Comparison of ENCODE assay signal across 15 cellular contexts in the genomic region with DNA sequence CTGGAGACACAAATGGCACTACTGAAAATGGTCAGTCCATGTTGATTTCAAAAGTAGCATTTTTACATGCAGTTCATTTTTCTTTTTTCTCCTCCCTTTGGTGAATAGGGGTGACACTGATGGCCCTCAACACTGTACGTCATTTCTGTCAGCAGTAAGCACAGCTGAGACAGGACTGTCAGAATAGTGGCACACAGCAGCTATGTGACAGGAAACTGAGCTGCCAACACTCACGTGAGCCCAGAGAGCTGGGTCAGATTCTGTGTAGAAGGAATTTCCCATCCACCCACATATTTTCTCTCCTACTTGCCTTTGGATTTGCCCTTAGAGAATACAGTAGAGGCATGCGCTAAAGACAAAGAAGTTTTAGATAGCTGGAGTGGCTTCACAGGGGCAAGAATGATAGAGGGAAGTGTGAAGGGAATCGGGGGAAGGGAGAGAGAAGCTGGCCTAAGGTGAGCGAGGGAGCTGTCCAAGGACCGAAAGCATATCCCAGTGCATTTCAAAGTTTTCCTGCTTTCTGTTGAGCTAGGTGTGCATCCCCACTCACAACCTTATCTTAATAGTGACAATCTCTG.
A peak's percentile ranks its signal among the peaks of the same experiment; 100 is the strongest.
DNase-seq lines count a peak whose midpoint lies in the region; ATAC-seq, FAIRE-seq and TF ChIP-seq lines count a peak whose summit lies in the region.
"Had no signal": no experiment of that assay in that cellular context is flagged by ENCODE, and none has a peak within 500 bp of the region (broad histone marks: within the 10 kb centered on the region; RNA-seq: fewer than 3 reads in every experiment).

No MANE protein-coding gene starts in this region.

- no peaks in the 10 kb centered on the region for H3K9me3 Mint-ChIP-seq in endodermal cell

- intact Hi-C loops in Right ventricle myocardium inferior (cut with DNase I) (no loop called here), cardiac septum (cut with DNase I) (no loop called here), left ventricle myocardium inferior (cut with micrococcal nuclease) (no loop called here), pancreas (cut with DNase I) (no loop called here)

- TF ChIP-seq POLR2A in suprapubic skin (IDR thresholded peaks at IDR 0.05), result no peak

- H3K9me3 ChIP-seq in endodermal cell (ENCODE audit: control insufficient read depth, low read length) (no peaks in the 10 kb centered on the region), left ventricle myocardium inferior (replicated peaks) (no peaks in the 10 kb centered on the region), suprapubic skin (no peaks in the 10 kb centered on the region), pancreas (no peaks in the 10 kb centered on the region)

- DNase-seq in Right ventricle myocardium inferior (ENCODE audit: missing footprints), result no peak
- no peak for DNase-seq in cardiac septum (ENCODE audit: low spot score)
- peak; percentile 53 for DNase-seq in endodermal cell
- peak; percentile 29 for DNase-seq in left ventricle myocardium inferior
- DNase-seq in suprapubic skin (ENCODE audit: low spot score in 2 of 2), result no peak
- DNase-seq in pancreas, result no peak
- DNase-seq: CD8-positive, alpha-beta T cell; COR-L47; DND-41; GF-D8; HCEC 1CT; HFFc6 had no signal

- 85% methylated on average over 6 of the region's 6 CpGs; no CpG with 5 or more reads in 1 of the 2 experiments for WGBS in endodermal cell (ENCODE audit: insufficient coverage in 1 of 2, insufficient read length in 1 of 2), 2 experiments
- WGBS in suprapubic skin, result 67% methylated on average over 6 of the region's 6 CpGs
- 48 to 61% methylated on average over 6 of the region's 6 CpGs for WGBS in pancreas, 2 donors

- H3K4me3 Mint-ChIP-seq in endodermal cell, result no peak overlapping the region
- H3K4me3 Mint-ChIP-seq: CD14-positive monocyte; CD8-positive, alpha-beta T cell; HFFc6 had no signal

- H3K4me1 ChIP-seq in endodermal cell (ENCODE audit: control insufficient read depth, insufficient read depth, low read length) (peaks cover 12% of the 10 kb centered on the region), left ventricle myocardium inferior (peaks cover 14% of the 10 kb centered on the region), suprapubic skin (no peaks in the 10 kb centered on the region), pancreas (no peaks in the 10 kb centered on the region)

- H3K27ac ChIP-seq in endodermal cell (ENCODE audit: low read depth, low read length), result no peak overlapping the region
- no peak overlapping the region for H3K27ac ChIP-seq in left ventricle myocardium inferior (replicated peaks)
- H3K27ac ChIP-seq in suprapubic skin, result no peak overlapping the region
- H3K27ac ChIP-seq in pancreas, result no peak overlapping the region
- H3K27ac ChIP-seq: 22Rv1 had no signal

- ATAC-seq in Right ventricle myocardium inferior, result peak; percentile 76
- ATAC-seq in HG03159 (IDR thresholded peaks at IDR 0.05; ENCODE audit: unreplicated experiment), result no peak
- ATAC-seq in pancreas, result no peak
- ATAC-seq: CD8-positive, alpha-beta T cell had no signal

- no peak overlapping the region for H3K9ac ChIP-seq in endodermal cell (ENCODE audit: extremely low read depth, low read length, poor library complexity, severe bottlenecking)

- TF ChIP-seq CTCF in endodermal cell (conservative IDR thresholded peaks at IDR 0.05), result no peak
- no peak for TF ChIP-seq CTCF in left ventricle myocardium inferior (IDR thresholded peaks at IDR 0.05; ENCODE audit: borderline replicate concordance)
- TF ChIP-seq CTCF in suprapubic skin (IDR thresholded peaks at IDR 0.05), result no peak
- no peak for TF ChIP-seq CTCF in pancreas (IDR thresholded peaks at IDR 0.05)

- TF ChIP-seq EP300 in suprapubic skin (IDR thresholded peaks at IDR 0.05), result no peak

- FAIRE-seq in pancreas (lab: Jason Lieb, UNC), result no peak

- H3K4me1 Mint-ChIP-seq in endodermal cell, result peaks cover 10% of the 10 kb centered on the region
- H3K4me1 Mint-ChIP-seq: CD14-positive monocyte had no signal

- no peaks in the 10 kb centered on the region for H3K36me3 ChIP-seq in endodermal cell (ENCODE audit: control insufficient read depth, insufficient read depth, low read length)
- no peaks in the 10 kb centered on the region for H3K36me3 ChIP-seq in left ventricle myocardium inferior
- no peaks in the 10 kb centered on the region for H3K36me3 ChIP-seq in suprapubic skin
- no peaks in the 10 kb centered on the region for H3K36me3 ChIP-seq in pancreas

- no peak overlapping the region for H3K4me3 ChIP-seq in endodermal cell (ENCODE audit: low read length)
- H3K4me3 ChIP-seq in left ventricle myocardium inferior, result no peak overlapping the region
- no peak overlapping the region for H3K4me3 ChIP-seq in suprapubic skin
- no peak overlapping the region for H3K4me3 ChIP-seq in pancreas

- no peaks in the 10 kb centered on the region for H3K27me3 ChIP-seq in endodermal cell (ENCODE audit: control insufficient read depth, insufficient read depth, low read length, poor library complexity, severe bottlenecking)
- no peaks in the 10 kb centered on the region for H3K27me3 ChIP-seq in left ventricle myocardium inferior (ENCODE audit: low read depth)
- no peaks in the 10 kb centered on the region for H3K27me3 ChIP-seq in suprapubic skin
- no peaks in the 10 kb centered on the region for H3K27me3 ChIP-seq in pancreas

- H3K27ac Mint-ChIP-seq in endodermal cell, result no peak overlapping the region
- H3K27ac Mint-ChIP-seq: CD14-positive monocyte; CD8-positive, alpha-beta T cell; HFFc6 had no signal

- H3K36me3 Mint-ChIP-seq in endodermal cell (ENCODE audit: low read depth), result no peaks in the 10 kb centered on the region
- H3K36me3 Mint-ChIP-seq: CD14-positive monocyte; CD8-positive, alpha-beta T cell had no signal

- no peaks in the 10 kb centered on the region for H3K27me3 Mint-ChIP-seq in endodermal cell (ENCODE audit: insufficient read depth)

Comparison
In these comparisons a context has a peak if more than half of its experiments do, and no peak if none do; other contexts are left out.
1. DNase-seq: peak in endodermal cell (single experiment) and left ventricle myocardium inferior (single experiment); none in Right ventricle myocardium inferior (single experiment), cardiac septum (single experiment), suprapubic skin (0 of 2) and pancreas (0 of 6).